16 cellular contexts compared by ENCODE assay signal in the genomic region with DNA sequence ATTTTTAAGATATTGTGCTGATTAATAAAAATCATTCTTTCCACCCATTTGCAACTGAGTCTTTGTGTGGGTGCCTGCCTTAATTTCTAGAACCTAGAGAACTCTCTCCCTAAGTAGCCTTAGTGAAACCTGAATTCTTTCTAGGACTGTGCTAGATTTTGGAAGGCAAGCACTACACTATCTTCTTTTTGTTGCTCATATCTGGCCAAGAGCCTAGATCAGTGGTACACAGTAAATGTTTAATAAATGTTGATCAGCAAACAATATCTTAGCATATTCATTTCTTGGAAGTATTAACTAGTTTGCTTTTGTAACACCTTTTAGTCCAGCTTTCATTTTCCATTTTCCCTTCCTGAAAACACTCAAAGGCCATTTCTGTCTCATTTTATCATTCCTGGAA.
"Had no signal": no experiment of that assay in that cellular context is flagged by ENCODE, and none has a peak within 500 bp of the region (broad histone marks: within the 10 kb centered on the region; RNA-seq: fewer than 3 reads in every experiment).

No MANE protein-coding gene starts in this region.

- H3K36me3 ChIP-seq: heart left ventricle, sigmoid colon, SJCRH30, WERI-Rb-1 had no signal

- H3K9me3 ChIP-seq: heart left ventricle, sigmoid colon, SJCRH30 had no signal

- H3K27me3 Mint-ChIP-seq: activated CD4-positive, alpha-beta T cell treated with anti-CD3 and anti-CD28 coated beads for 36 hours had no signal

- H3K27ac Mint-ChIP-seq: naive thymus-derived CD8-positive, alpha-beta T cell had no signal

- H3K27ac ChIP-seq: SJCRH30, WERI-Rb-1 had no signal

- H3K9me3 Mint-ChIP-seq: naive thymus-derived CD8-positive, alpha-beta T cell had no signal

- H3K4me3 ChIP-seq: heart left ventricle, sigmoid colon, SJCRH30 had no signal

- ATAC-seq: activated CD4-positive, alpha-beta T cell treated with anti-CD3 and anti-CD28 coated beads for 36 hours; heart left ventricle; left colon; naive thymus-derived CD8-positive, alpha-beta T cell; stimulated activated naive CD8-positive, alpha-beta T cell treated with anti-CD3 and anti-CD28 coated beads, Interleukin-15, Interleukin-2, amounts not matched to agents 100 U/mL and 50 U/mL, for 24 hours had no signal

- DNase-seq: activated CD4-positive, alpha-beta T cell treated with anti-CD3 and anti-CD28 coated beads for 36 hours; activated CD8-positive, alpha-beta memory T cell treated with anti-CD3 and anti-CD28 coated beads for 24 hours; activated effector memory CD4-positive, alpha-beta T cell treated with anti-CD3 and anti-CD28 coated beads, Interleukin-2, amount 50 U/mL, for 16 hours; caudate nucleus; cortex of kidney; effector CD8-positive, alpha-beta T cell; heart left ventricle; left colon; naive thymus-derived CD8-positive, alpha-beta T cell; nucleus accumbens; sigmoid colon; SJCRH30; stimulated activated CD4-positive, alpha-beta T cell treated with anti-CD3 and anti-CD28 coated beads, Interleukin-2, amount 100 ng/mL, for 48 hours; stimulated activated naive CD8-positive, alpha-beta T cell treated with anti-CD3 and anti-CD28 coated beads, Interleukin-15, Interleukin-2, amounts not matched to agents 100 U/mL and 50 U/mL, for 24 hours; WERI-Rb-1 had no signal

- H3K4me3 Mint-ChIP-seq: activated CD4-positive, alpha-beta T cell treated with anti-CD3 and anti-CD28 coated beads for 36 hours; naive thymus-derived CD8-positive, alpha-beta T cell had no signal

- FAIRE-seq: frontal cortex had no signal

- H3K36me3 Mint-ChIP-seq: naive thymus-derived CD8-positive, alpha-beta T cell had no signal

- H3K27me3 ChIP-seq: heart left ventricle, sigmoid colon, SJCRH30 had no signal
